Comparison of ENCODE assay signal across 18 cellular contexts in the genomic region with DNA sequence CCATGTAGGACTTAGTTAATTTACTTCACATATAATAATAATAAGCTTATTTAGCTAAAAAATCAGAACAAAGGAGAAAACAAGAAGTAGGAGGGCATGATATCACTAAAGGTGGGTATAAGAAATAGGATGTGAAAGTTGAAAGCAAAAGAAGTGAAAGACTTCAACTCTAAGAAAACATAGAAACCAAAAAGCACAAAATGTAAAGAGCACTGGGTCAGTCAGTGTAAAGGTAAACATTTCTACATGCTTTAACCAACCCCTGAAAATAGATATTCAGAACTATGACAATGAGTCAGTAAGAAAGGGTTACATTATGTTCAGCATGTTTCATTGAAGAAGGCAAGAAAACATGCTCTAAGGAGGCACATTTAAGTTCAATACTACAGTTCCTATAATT.
DNase-seq lines count a peak whose midpoint lies in the region; ATAC-seq, FAIRE-seq and TF ChIP-seq lines count a peak whose summit lies in the region.
"Had no signal": no experiment of that assay in that cellular context is flagged by ENCODE, and none has a peak within 500 bp of the region (broad histone marks: within the 10 kb centered on the region; RNA-seq: fewer than 3 reads in every experiment).

No MANE protein-coding gene starts in this region.

- intact Hi-C loops in adrenal gland (cut with DNase I) = no loop called here

- no peaks in the 10 kb centered on the region for H3F3A ChIP-seq in GM23338 (replicated peaks; ENCODE audit: low read depth)

- DNase-seq in CD1c-positive myeloid dendritic cell (ENCODE audit: extremely low spot score) = peak; percentile 4
- no peak for DNase-seq in GM19239 (ENCODE audit: insufficient read length, low spot score)
- no peak for DNase-seq in NK-92 (lab: John Stamatoyannopoulos, UW; ENCODE audit: unreplicated experiment)
- DNase-seq in GM23338 (ENCODE audit: low spot score) = no peak
- no peak for DNase-seq in adrenal gland
- DNase-seq in HT-29 (ENCODE audit: low spot score) = no peak
- DNase-seq: activated CD4-positive, alpha-beta T cell treated with anti-CD3 and anti-CD28 coated beads for 48 hours; DMS79; foreskin keratinocyte; HCEC 1CT; left cardiac atrium; NCI-H446 treated with DMSO at 0.1 percent for 48 hours; nucleus accumbens; stimulated activated CD4-positive, alpha-beta T cell treated with anti-CD3 and anti-CD28 coated beads, Interleukin-4, amount 100 ng/mL, for 24 hours had no signal

- no peak for TF ChIP-seq POLR2A in adrenal gland (IDR thresholded peaks at IDR 0.05)

- no peaks in the 10 kb centered on the region for H3K79me2 ChIP-seq in GM23338 (replicated peaks; ENCODE audit: insufficient read depth)

- H3K9me3 ChIP-seq in adrenal gland (replicated peaks in 1 of 3) = no peaks in the 10 kb centered on the region

- no peak overlapping the region for H2AFZ ChIP-seq in GM23338

- no peak overlapping the region for H3K27ac Mint-ChIP-seq in GM23338
- H3K27ac Mint-ChIP-seq: activated naive CD4-positive, alpha-beta T cell treated with anti-CD3 and anti-CD28 coated beads, Interleukin-2, amount 50 U/mL, for 24 hours had no signal

- ATAC-seq in HG02571 (IDR thresholded peaks at IDR 0.05; ENCODE audit: unreplicated experiment) (peak; percentile 84), HG03280 (IDR thresholded peaks at IDR 0.05; ENCODE audit: unreplicated experiment) (peak; percentile 97), GM23338 (no peak)
- ATAC-seq: foreskin keratinocyte, left cardiac atrium had no signal

- peak; percentile 90 for FAIRE-seq in GM19239 (lab: Jason Lieb, UNC)

- H3K4me3 ChIP-seq in GM23338 = no peak overlapping the region
- H3K4me3 ChIP-seq in adrenal gland = no peak overlapping the region
- H3K4me3 ChIP-seq: coronary artery had no signal

- no peaks in the 10 kb centered on the region for H3K27me3 ChIP-seq in GM23338 (ENCODE audit: insufficient read depth)
- H3K27me3 ChIP-seq in adrenal gland = no peaks in the 10 kb centered on the region
- H3K27me3 ChIP-seq: foreskin keratinocyte had no signal

- TF ChIP-seq CTCF in GM23338 (conservative IDR thresholded peaks at IDR 0.05; ENCODE audit: low read depth in 2 of 2) = no peak
- TF ChIP-seq CTCF in adrenal gland (IDR thresholded peaks at IDR 0.05) = no peak

- H3K27me3 Mint-ChIP-seq in GM23338 (ENCODE audit: insufficient read depth, low read depth, poor library complexity) = peaks cover 3% of the 10 kb centered on the region
- H3K27me3 Mint-ChIP-seq: activated naive CD4-positive, alpha-beta T cell treated with anti-CD3 and anti-CD28 coated beads, Interleukin-2, amount 50 U/mL, for 24 hours had no signal

- no peaks in the 10 kb centered on the region for H3K9me2 ChIP-seq in GM23338 (ENCODE audit: insufficient read depth)

- no peaks in the 10 kb centered on the region for H3K4me1 Mint-ChIP-seq in GM23338
- H3K4me1 Mint-ChIP-seq: activated naive CD4-positive, alpha-beta T cell treated with anti-CD3 and anti-CD28 coated beads, Interleukin-2, amount 50 U/mL, for 24 hours had no signal

- H3K27ac ChIP-seq in GM23338 (ENCODE audit: low read depth) (no peak overlapping the region), adrenal gland (no peak overlapping the region)
- H3K27ac ChIP-seq: coronary artery, foreskin keratinocyte had no signal

- H3K4me3 Mint-ChIP-seq in GM23338 = no peak overlapping the region
- H3K4me3 Mint-ChIP-seq: activated naive CD4-positive, alpha-beta T cell treated with anti-CD3 and anti-CD28 coated beads, Interleukin-2, amount 50 U/mL, for 24 hours had no signal

- H4K20me1 ChIP-seq in GM23338 (replicated peaks; ENCODE audit: insufficient read depth) = no peaks in the 10 kb centered on the region

- H3K36me3 Mint-ChIP-seq in GM23338 (ENCODE audit: low read depth) = peaks cover 30% of the 10 kb centered on the region

- no peak overlapping the region for H3K4me2 ChIP-seq in GM23338

- H3K36me3 ChIP-seq in GM23338 (ENCODE audit: insufficient read depth) (no peaks in the 10 kb centered on the region), adrenal gland (replicated peaks in 1 of 2) (no peaks in the 10 kb centered on the region)

- H3K4me1 ChIP-seq in GM23338 (ENCODE audit: insufficient read depth) (no peaks in the 10 kb centered on the region), adrenal gland (replicated peaks in 1 of 2) (no peaks in the 10 kb centered on the region)
- H3K4me1 ChIP-seq: foreskin keratinocyte had no signal

- H3K9me3 Mint-ChIP-seq in GM23338 = no peaks in the 10 kb centered on the region
- H3K9me3 Mint-ChIP-seq: activated naive CD4-positive, alpha-beta T cell treated with anti-CD3 and anti-CD28 coated beads, Interleukin-2, amount 50 U/mL, for 24 hours had no signal

TF ChIP-seq in GM23338, 12 proteins besides CTCF, POLR2A, EP300 and RAD21 (continues in another document):
- TF ChIP-seq REST (IDR thresholded peaks at IDR 0.05; ENCODE audit: unreplicated experiment) = no peak
